In genomic region chr1:6858586-6858985, GRCh38 we compare ENCODE assay signal across 23 cellular contexts.
DNase-seq lines count a peak whose midpoint lies in the region; ATAC-seq and TF ChIP-seq lines count a peak whose summit lies in the region.
"Had no signal": no experiment of that assay in that cellular context is flagged by ENCODE, and none has a peak within 500 bp of the region (broad histone marks: within the 10 kb centered on the region; RNA-seq: fewer than 3 reads in every experiment).

No MANE protein-coding gene starts in this region.

- POLR2A ChIA-PET in MCF 10A (lab: Yijun Ruan, JAX), result interaction anchor here (1.0 to 5.9 kb wide), 3 partner anchors 8 to 74 kb away, joined by 3 to 44 read pairs (median 7); partner anchors contain the start of gene CAMTA1

- no peak overlapping the region for H3K4me3 Mint-ChIP-seq in MCF 10A (ENCODE audit: unreplicated experiment)
- H3K4me3 Mint-ChIP-seq in chondrocyte (ENCODE audit: unreplicated experiment), result no peak overlapping the region
- H3K4me3 Mint-ChIP-seq in mesothelial cell of epicardium, result no peak overlapping the region
- no peak overlapping the region for H3K4me3 Mint-ChIP-seq in T-helper 17 cell
- H3K4me3 Mint-ChIP-seq: CD8-positive, alpha-beta T cell had no signal

- no TSS peak for BruUV-seq in MCF 10A (replicated peaks; lab: Mats Ljungman, UMichigan)

- H3K27me3 ChIP-seq in breast epithelium, result no peaks in the 10 kb centered on the region
- H3K27me3 ChIP-seq: MG63 had no signal

- no peak for TF ChIP-seq POLR2A in breast epithelium (IDR thresholded peaks at IDR 0.05)

- DNase-seq in MCF 10A (ENCODE audit: unreplicated experiment) (no peak), breast epithelium (ENCODE audit: low spot score in 2 of 2) (no peak), chondrocyte (ENCODE audit: low spot score) (no peak), mesothelial cell of epicardium (ENCODE audit: low spot score in 2 of 2, unreplicated experiment in 2 of 2) (no peak), T-helper 17 cell (no peak), DMS114 treated with DMSO at 0.1 percent for 48 hours (lab: John Stamatoyannopoulos, UW; ENCODE audit: unreplicated experiment) (no peak)
- DNase-seq: AML-193; C1 segment of cervical spinal cord; CD8-positive, alpha-beta T cell; DMS153; GF-D8; Karpas-422; MG63; NCI-H1417; NCI-H1694 treated with DMSO at 0.1 percent for 48 hours; NCI-H2081 treated with DMSO at 0.1 percent for 48 hours; NCI-H2171 treated with DMSO at 0.1 percent for 48 hours; NCI-H526; PC-9; SIG-M5 had no signal

- H3K4me1 ChIP-seq in breast epithelium, result peaks cover 0 to 6% of the 10 kb centered on the region in 2 donors

- H3K27ac Mint-ChIP-seq in MCF 10A (ENCODE audit: low read depth, unreplicated experiment) (peak overlapping the region; percentile 98), chondrocyte (ENCODE audit: unreplicated experiment) (peak overlapping the region; percentile 79), mesothelial cell of epicardium (peak overlapping the region; percentile 12), T-helper 17 cell (no peak overlapping the region)

- no peaks in the 10 kb centered on the region for H3K9me3 ChIP-seq in breast epithelium
- H3K9me3 ChIP-seq in T-helper 17 cell (ENCODE audit: control insufficient read depth, low read length, poor library complexity, severe bottlenecking), result no peaks in the 10 kb centered on the region

- peaks cover 10% of the 10 kb centered on the region for H3K36me3 Mint-ChIP-seq in MCF 10A (ENCODE audit: insufficient read depth, unreplicated experiment)
- H3K36me3 Mint-ChIP-seq in chondrocyte (ENCODE audit: low read depth), result peaks cover 9% of the 10 kb centered on the region
- peaks cover 25% of the 10 kb centered on the region for H3K36me3 Mint-ChIP-seq in mesothelial cell of epicardium
- peaks cover 5% of the 10 kb centered on the region for H3K36me3 Mint-ChIP-seq in T-helper 17 cell (ENCODE audit: low read depth)

- H3K4me1 Mint-ChIP-seq in MCF 10A (ENCODE audit: insufficient read depth, unreplicated experiment) (peaks cover 45% of the 10 kb centered on the region), chondrocyte (ENCODE audit: low read depth) (peaks cover 54% of the 10 kb centered on the region), mesothelial cell of epicardium (peaks cover 16% of the 10 kb centered on the region), T-helper 17 cell (peaks cover 25% of the 10 kb centered on the region)

- H3K27me3 Mint-ChIP-seq in MCF 10A (ENCODE audit: insufficient read depth, unreplicated experiment) (no peaks in the 10 kb centered on the region), chondrocyte (ENCODE audit: low read depth) (no peaks in the 10 kb centered on the region), mesothelial cell of epicardium (ENCODE audit: low read depth) (no peaks in the 10 kb centered on the region), T-helper 17 cell (no peaks in the 10 kb centered on the region)

- no peaks in the 10 kb centered on the region for H3K36me3 ChIP-seq in breast epithelium

- no peak overlapping the region for H3K4me3 ChIP-seq in breast epithelium
- H3K4me3 ChIP-seq: MG63, PC-9 had no signal

- TF ChIP-seq CTCF in MCF 10A (IDR thresholded peaks at IDR 0.05; ENCODE audit: unreplicated experiment) (no peak), breast epithelium (IDR thresholded peaks at IDR 0.05) (no peak), chondrocyte (IDR thresholded peaks at IDR 0.05) (no peak), mesothelial cell of epicardium (IDR thresholded peaks at IDR 0.05; ENCODE audit: unreplicated experiment) (no peak)

- intact Hi-C loops in MCF 10A (cut with micrococcal nuclease) (no loop called here), breast epithelium (cut with DNase I; ENCODE audit: low total_unique reads) (no loop called here)

- CTCF ChIA-PET in MCF 10A (lab: Yijun Ruan, JAX), result interaction anchor here (0.7 kb wide), 1 partner anchor 11 kb away, joined by 3 read pairs; no protein-coding TSS in a partner anchor

- peaks cover 15% of the 10 kb centered on the region for H3K9me3 Mint-ChIP-seq in MCF 10A (ENCODE audit: unreplicated experiment)
- H3K9me3 Mint-ChIP-seq in chondrocyte (ENCODE audit: low read depth), result peaks cover 5% of the 10 kb centered on the region
- H3K9me3 Mint-ChIP-seq in mesothelial cell of epicardium, result peaks cover 11% of the 10 kb centered on the region
- H3K9me3 Mint-ChIP-seq: CD8-positive, alpha-beta T cell had no signal

- H3K27ac ChIP-seq in breast epithelium, result no peak overlapping the region
- H3K27ac ChIP-seq: 22Rv1 had no signal

- no peak for ATAC-seq in T-helper 17 cell
- ATAC-seq in HG02623 (IDR thresholded peaks at IDR 0.05; ENCODE audit: unreplicated experiment), result no peak
- no peak for ATAC-seq in GM18868 (IDR thresholded peaks at IDR 0.05; ENCODE audit: unreplicated experiment)
- ATAC-seq: CD8-positive, alpha-beta T cell had no signal
